ENCODE assay signal across 14 cellular contexts in genomic region chr7:82166666-82167065, GRCh38.
DNase-seq lines count a peak whose midpoint lies in the region; ATAC-seq and TF ChIP-seq lines count a peak whose summit lies in the region.
"Had no signal": no experiment of that assay in that cellular context is flagged by ENCODE, and none has a peak within 500 bp of the region (broad histone marks: within the 10 kb centered on the region; RNA-seq: fewer than 3 reads in every experiment).

No MANE protein-coding gene starts in this region.

- no peak overlapping the region for H2AFZ ChIP-seq in neural progenitor cell (replicated peaks)

- no peaks in the 10 kb centered on the region for H3K9me3 ChIP-seq in SK-N-MC (ENCODE audit: low read depth, low read length)
- no peaks in the 10 kb centered on the region for H3K9me3 ChIP-seq in tibial nerve
- no peaks in the 10 kb centered on the region for H3K9me3 ChIP-seq in neural progenitor cell (ENCODE audit: low read depth)
- H3K9me3 ChIP-seq: suprapubic skin had no signal

- WGBS in tibial nerve, 2 donors: 55 to 57% methylated on average over 1 of the region's 1 CpG

- H3K4me3 ChIP-seq in SK-N-MC (no peak overlapping the region), tibial nerve (no peak overlapping the region), neural progenitor cell (no peak overlapping the region)
- H3K4me3 ChIP-seq: suprapubic skin had no signal

- H3K4me3 Mint-ChIP-seq in neural progenitor cell: no peak overlapping the region
- H3K4me3 Mint-ChIP-seq: activated CD4-positive, alpha-beta T cell treated with anti-CD3 and anti-CD28 coated beads for 36 hours; activated naive CD8-positive, alpha-beta T cell treated with anti-CD3 and anti-CD28 coated beads for 36 hours had no signal

- no peaks in the 10 kb centered on the region for H3K27me3 Mint-ChIP-seq in neural progenitor cell (ENCODE audit: insufficient read depth, low read depth)
- H3K27me3 Mint-ChIP-seq: activated CD4-positive, alpha-beta T cell treated with anti-CD3 and anti-CD28 coated beads for 36 hours; activated naive CD8-positive, alpha-beta T cell treated with anti-CD3 and anti-CD28 coated beads for 36 hours; progenitor cell of endocrine pancreas had no signal

- TF ChIP-seq CTCF in tibial nerve (IDR thresholded peaks at IDR 0.05): no peak
- no peak for TF ChIP-seq CTCF in neural progenitor cell (IDR thresholded peaks at IDR 0.05)

- no peak for TF ChIP-seq POLR2A in tibial nerve (IDR thresholded peaks at IDR 0.05)

- H3K79me2 ChIP-seq in neural progenitor cell (ENCODE audit: low read depth): no peaks in the 10 kb centered on the region

- H3K27ac ChIP-seq in SK-N-MC (peak overlapping the region; percentile 42; the same call in 1 of the 2 replicates), tibial nerve (no peak overlapping the region), neural progenitor cell (no peak overlapping the region)
- H3K27ac ChIP-seq: suprapubic skin had no signal

- peaks cover 0 to 7% (median 0%) of the 10 kb centered on the region in 4 donors for H3K4me1 ChIP-seq in tibial nerve
- H3K4me1 ChIP-seq in neural progenitor cell: peaks cover 7% of the 10 kb centered on the region

- H3K27ac Mint-ChIP-seq in neural progenitor cell: no peak overlapping the region
- H3K27ac Mint-ChIP-seq: activated CD4-positive, alpha-beta T cell treated with anti-CD3 and anti-CD28 coated beads for 36 hours; activated naive CD8-positive, alpha-beta T cell treated with anti-CD3 and anti-CD28 coated beads for 36 hours; progenitor cell of endocrine pancreas had no signal

- ATAC-seq in GM18907 (IDR thresholded peaks at IDR 0.05; ENCODE audit: unreplicated experiment): no peak
- ATAC-seq: activated CD4-positive, alpha-beta T cell treated with anti-CD3 and anti-CD28 coated beads for 36 hours had no signal

- no peak overlapping the region for H3K9ac ChIP-seq in SK-N-MC (ENCODE audit: insufficient read length)
- H3K9ac ChIP-seq in neural progenitor cell: no peak overlapping the region

- H3K4me1 Mint-ChIP-seq in neural progenitor cell: peaks cover 26% of the 10 kb centered on the region
- H3K4me1 Mint-ChIP-seq: activated CD4-positive, alpha-beta T cell treated with anti-CD3 and anti-CD28 coated beads for 36 hours; activated naive CD8-positive, alpha-beta T cell treated with anti-CD3 and anti-CD28 coated beads for 36 hours had no signal

- H3K36me3 ChIP-seq in SK-N-MC (ENCODE audit: insufficient read depth, low read length) (no peaks in the 10 kb centered on the region), tibial nerve (no peaks in the 10 kb centered on the region), neural progenitor cell (no peaks in the 10 kb centered on the region)
- H3K36me3 ChIP-seq: suprapubic skin had no signal

- TF ChIP-seq EP300 in tibial nerve (IDR thresholded peaks at IDR 0.05): peak in 1 of 2 donors; percentile 38

- no peaks in the 10 kb centered on the region for H3F3A ChIP-seq in neural progenitor cell (ENCODE audit: low read depth)

- H3K27me3 ChIP-seq in tibial nerve (no peaks in the 10 kb centered on the region), neural progenitor cell (no peaks in the 10 kb centered on the region)
- H3K27me3 ChIP-seq: suprapubic skin had no signal

- H3K9me3 Mint-ChIP-seq in neural progenitor cell: no peaks in the 10 kb centered on the region
- H3K9me3 Mint-ChIP-seq: activated naive CD8-positive, alpha-beta T cell treated with anti-CD3 and anti-CD28 coated beads for 36 hours had no signal

- DNase-seq in DMS79 treated with DMSO at 0.1 percent for 48 hours (lab: John Stamatoyannopoulos, UW): peak; percentile 97
- peak; percentile 97 to 99 for DNase-seq in NCI-H1930 (lab: John Stamatoyannopoulos, UW)
- DNase-seq in SK-N-MC (ENCODE audit: low read depth, low spot score): no peak
- peak; percentile 66 for DNase-seq in midbrain (lab: John Stamatoyannopoulos, UW)
- DNase-seq in tibial nerve (ENCODE audit: low spot score in 2 of 2): no peak
- no peak for DNase-seq in NCI-H1694 treated with DMSO at 0.1 percent for 48 hours (lab: John Stamatoyannopoulos, UW)
- no peak for DNase-seq in neural progenitor cell (ENCODE audit: low spot score)
- DNase-seq: activated CD4-positive, alpha-beta T cell treated with anti-CD3 and anti-CD28 coated beads for 36 hours; activated naive CD8-positive, alpha-beta T cell treated with anti-CD3 and anti-CD28 coated beads for 36 hours; NCI-H526 treated with DMSO at 0.1 percent for 48 hours; T-helper 9 cell had no signal

- no peaks in the 10 kb centered on the region for H4K20me1 ChIP-seq in neural progenitor cell (ENCODE audit: low read depth)

- no peak overlapping the region for H3K4me2 ChIP-seq in neural progenitor cell

- H3K36me3 Mint-ChIP-seq in neural progenitor cell: no peaks in the 10 kb centered on the region
- H3K36me3 Mint-ChIP-seq: activated naive CD8-positive, alpha-beta T cell treated with anti-CD3 and anti-CD28 coated beads for 36 hours had no signal

Comparison
In these comparisons a context has a peak if more than half of its experiments do, and no peak if none do; other contexts are left out.
1. DNase-seq: peak in DMS79 treated with DMSO at 0.1 percent for 48 hours (single experiment), NCI-H1930 (2 of 2) and midbrain (single experiment); none in SK-N-MC (single experiment), tibial nerve (0 of 2), NCI-H1694 treated with DMSO at 0.1 percent for 48 hours (single experiment) and neural progenitor cell (single experiment).